17 cellular contexts compared by ENCODE assay signal in genomic region chr13:114324334-114324733, GRCh38. TPM values are rescaled to one million over a fixed set of nuclear protein-coding genes. Genes with fewer than 3 reads are reported as not detected.
A peak's percentile ranks its signal among the peaks of the same experiment; 100 is the strongest.
DNase-seq lines count a peak whose midpoint lies in the region; ATAC-seq and TF ChIP-seq lines count a peak whose summit lies in the region.
"Had no signal": no experiment of that assay in that cellular context is flagged by ENCODE, and none has a peak within 500 bp of the region (broad histone marks: within the 10 kb centered on the region; RNA-seq: fewer than 3 reads in every experiment).

No MANE protein-coding gene starts in this region.

- peaks cover 18% of the 10 kb centered on the region for H3K36me3 ChIP-seq in CD8-positive, alpha-beta T cell (ENCODE audit: insufficient read depth, low read length)

- DNase-seq in activated T-cell treated with anti-CD3 and anti-CD28 coated beads, Interleukin-2, amount 50 U/mL, for 24 hours = no peak
- no peak for DNase-seq in activated T-cell treated with anti-CD3 and anti-CD28 coated beads, Interleukin-2, amount 50 U/mL, for 4 hours
- DNase-seq in CD8-positive, alpha-beta T cell = no peak
- DNase-seq in RWPE1 (ENCODE audit: low spot score) = no peak
- DNase-seq in glutamatergic neuron = no peak
- DNase-seq in superior temporal gyrus (ENCODE audit: extremely low spot score) = no peak
- no peak for DNase-seq in HuH-7.5 (ENCODE audit: low spot score)
- DNase-seq: BE2C, H9, IMR-90, Kasumi-1, NCI-H1105 treated with DMSO at 0.1 percent for 48 hours, NCI-H187 treated with DMSO at 0.1 percent for 48 hours, NCI-H446, NCI-H748 treated with DMSO at 0.1 percent for 48 hours, Right ventricle myocardium superior had no signal

- peak overlapping the region; percentile 8 for H3K4me3 Mint-ChIP-seq in activated T-cell treated with anti-CD3 and anti-CD28 coated beads, Interleukin-2, amount 50 U/mL, for 24 hours
- H3K4me3 Mint-ChIP-seq in activated T-cell treated with anti-CD3 and anti-CD28 coated beads, Interleukin-2, amount 50 U/mL, for 4 hours = no peak overlapping the region
- H3K4me3 Mint-ChIP-seq in CD8-positive, alpha-beta T cell = no peak overlapping the region
- H3K4me3 Mint-ChIP-seq in glutamatergic neuron (ENCODE audit: unreplicated experiment) = peak overlapping the region; percentile 32
- H3K4me3 Mint-ChIP-seq: H9 had no signal

- H3K9me3 ChIP-seq in CD8-positive, alpha-beta T cell (ENCODE audit: low read length) = no peaks in the 10 kb centered on the region
- H3K9me3 ChIP-seq: BE2C had no signal

- no peak overlapping the region for H3K4me3 ChIP-seq in CD8-positive, alpha-beta T cell (ENCODE audit: low read depth, low read length)

- no peak for TF ChIP-seq CTCF in CD8-positive, alpha-beta T cell (IDR thresholded peaks at IDR 0.05)
- TF ChIP-seq CTCF in RWPE1 (conservative IDR thresholded peaks at IDR 0.05; ENCODE audit: low read depth) = no peak
- no peak for TF ChIP-seq CTCF in glutamatergic neuron (IDR thresholded peaks at IDR 0.05; ENCODE audit: partially characterized antibody, unreplicated experiment)

- H3K4me1 ChIP-seq in CD8-positive, alpha-beta T cell (ENCODE audit: insufficient read depth, low read length) = no peaks in the 10 kb centered on the region
- H3K4me1 ChIP-seq: BE2C had no signal

- H3K27ac ChIP-seq in CD8-positive, alpha-beta T cell (ENCODE audit: low read depth, low read length) = no peak overlapping the region
- H3K27ac ChIP-seq in RWPE1 = 0 out of 2 replicates have a peak overlapping the region, but pooled peaks have one; percentile 0

- peaks cover 98% of the 10 kb centered on the region for H3K36me3 Mint-ChIP-seq in activated T-cell treated with anti-CD3 and anti-CD28 coated beads, Interleukin-2, amount 50 U/mL, for 24 hours (ENCODE audit: low read depth)
- peaks cover 52% of the 10 kb centered on the region for H3K36me3 Mint-ChIP-seq in activated T-cell treated with anti-CD3 and anti-CD28 coated beads, Interleukin-2, amount 50 U/mL, for 4 hours (ENCODE audit: insufficient read depth)
- H3K36me3 Mint-ChIP-seq in CD8-positive, alpha-beta T cell = peaks cover 77% of the 10 kb centered on the region
- peaks cover 10% of the 10 kb centered on the region for H3K36me3 Mint-ChIP-seq in glutamatergic neuron (ENCODE audit: unreplicated experiment)

- no peaks in the 10 kb centered on the region for H3K27me3 ChIP-seq in CD8-positive, alpha-beta T cell (ENCODE audit: insufficient read depth, low read length)
- H3K27me3 ChIP-seq: BE2C had no signal

- H3K27me3 Mint-ChIP-seq in activated T-cell treated with anti-CD3 and anti-CD28 coated beads, Interleukin-2, amount 50 U/mL, for 24 hours = no peaks in the 10 kb centered on the region
- H3K27me3 Mint-ChIP-seq in activated T-cell treated with anti-CD3 and anti-CD28 coated beads, Interleukin-2, amount 50 U/mL, for 4 hours (ENCODE audit: low read depth) = no peaks in the 10 kb centered on the region
- H3K27me3 Mint-ChIP-seq in CD8-positive, alpha-beta T cell (ENCODE audit: low read depth) = no peaks in the 10 kb centered on the region
- H3K27me3 Mint-ChIP-seq in glutamatergic neuron (ENCODE audit: unreplicated experiment) = no peaks in the 10 kb centered on the region

- peaks cover 68% of the 10 kb centered on the region for H3K4me1 Mint-ChIP-seq in activated T-cell treated with anti-CD3 and anti-CD28 coated beads, Interleukin-2, amount 50 U/mL, for 24 hours (ENCODE audit: low read depth)
- peaks cover 39% of the 10 kb centered on the region for H3K4me1 Mint-ChIP-seq in activated T-cell treated with anti-CD3 and anti-CD28 coated beads, Interleukin-2, amount 50 U/mL, for 4 hours (ENCODE audit: low read depth)
- peaks cover 35% of the 10 kb centered on the region for H3K4me1 Mint-ChIP-seq in CD8-positive, alpha-beta T cell (ENCODE audit: low read depth)
- H3K4me1 Mint-ChIP-seq in glutamatergic neuron (ENCODE audit: low read depth, unreplicated experiment) = peaks cover 6% of the 10 kb centered on the region

- POLR2A ChIA-PET in CD8-positive, alpha-beta T cell (lab: Charles Lee) = no interaction called here
- POLR2A ChIA-PET in RWPE1 (lab: Yijun Ruan, JAX; ENCODE audit: low non-redundant PET) = no interaction called here

- CTCF ChIA-PET in CD8-positive, alpha-beta T cell (lab: Charles Lee) = interaction anchor here (1.1 kb wide), 1 partner anchor 43 kb away, joined by 3 read pairs; the partner anchor contains the start of gene UPF3A
- CTCF ChIA-PET in RWPE1 (lab: Yijun Ruan, JAX) = interaction anchor here (0.5 to 0.6 kb wide), 2 partner anchors 16 to 17 kb away, joined by 3 to 4 read pairs; no protein-coding TSS in a partner anchor

- peak overlapping the region; percentile 86 for H3K27ac Mint-ChIP-seq in activated T-cell treated with anti-CD3 and anti-CD28 coated beads, Interleukin-2, amount 50 U/mL, for 24 hours
- H3K27ac Mint-ChIP-seq in CD8-positive, alpha-beta T cell = peak overlapping the region; percentile 15
- no peak overlapping the region for H3K27ac Mint-ChIP-seq in glutamatergic neuron (ENCODE audit: unreplicated experiment)

- no peaks in the 10 kb centered on the region for H3K9me3 Mint-ChIP-seq in activated T-cell treated with anti-CD3 and anti-CD28 coated beads, Interleukin-2, amount 50 U/mL, for 24 hours
- no peaks in the 10 kb centered on the region for H3K9me3 Mint-ChIP-seq in activated T-cell treated with anti-CD3 and anti-CD28 coated beads, Interleukin-2, amount 50 U/mL, for 4 hours
- H3K9me3 Mint-ChIP-seq in CD8-positive, alpha-beta T cell = no peaks in the 10 kb centered on the region
- H3K9me3 Mint-ChIP-seq in glutamatergic neuron (ENCODE audit: unreplicated experiment) = no peaks in the 10 kb centered on the region
- H3K9me3 Mint-ChIP-seq: H9 had no signal

- no peak for ATAC-seq in activated T-cell treated with anti-CD3 and anti-CD28 coated beads, Interleukin-2, amount 50 U/mL, for 4 hours
- ATAC-seq in CD8-positive, alpha-beta T cell = no peak
- no peak for ATAC-seq in GM19467 (IDR thresholded peaks at IDR 0.05; ENCODE audit: unreplicated experiment)

- intact Hi-C loops in CD8-positive, alpha-beta T cell (cut with DNase I, micrococcal nuclease) = no loop called here

RNA-seq across cellular contexts. Expression of gene CHAMP1, which starts 10.0 kb away (rescaled TPM):
- 10 to 100 TPM; 40.7 to 44.1 (median 42.3) TPM for total RNA-seq in activated T-cell treated with anti-CD3 and anti-CD28 coated beads, Interleukin-2, amount 50 U/mL, for 4 hours
- 10 to 100 TPM; 10.8 to 14.2 TPM for total RNA-seq in CD8-positive, alpha-beta T cell
- total RNA-seq in glutamatergic neuron (ENCODE audit: unreplicated experiment) = 29.5 TPM

RNA-seq across cellular contexts. Expression of gene UPF3A, which starts 42.9 kb away (rescaled TPM):
- total RNA-seq in activated T-cell treated with anti-CD3 and anti-CD28 coated beads, Interleukin-2, amount 50 U/mL, for 4 hours = 10 to 100 TPM; 38.5 to 45.7 (median 40.7) TPM
- 10 to 100 TPM; 33.3 to 37.0 TPM for total RNA-seq in CD8-positive, alpha-beta T cell
- 108 TPM for total RNA-seq in glutamatergic neuron (ENCODE audit: unreplicated experiment)

Comparison
In these comparisons a context has a peak if more than half of its experiments do, and no peak if none do; other contexts are left out.
1. H3K4me3 Mint-ChIP-seq: peak in activated T-cell treated with anti-CD3 and anti-CD28 coated beads, Interleukin-2, amount 50 U/mL, for 24 hours (single experiment) and glutamatergic neuron (single experiment); none in activated T-cell treated with anti-CD3 and anti-CD28 coated beads, Interleukin-2, amount 50 U/mL, for 4 hours (single experiment) and CD8-positive, alpha-beta T cell (single experiment).